ENCODE assay signal across 1 cellular context in genomic region chr6:144153260-144153659, GRCh38.
TF ChIP-seq lines count a peak whose summit lies in the region.

No MANE protein-coding gene starts in this region.

TF ChIP-seq in HepG2, 621 proteins besides CTCF, POLR2A, EP300 and RAD21:
- no peak for TF ChIP-seq RXRB (CRISPR knock-in tag; IDR thresholded peaks at IDR 0.05; ENCODE audit: borderline replicate concordance)
- no peak for TF ChIP-seq GTF3A (CRISPR knock-in tag; conservative IDR thresholded peaks at IDR 0.05)
- TF ChIP-seq NRL (CRISPR knock-in tag; IDR thresholded peaks at IDR 0.05; ENCODE audit: borderline replicate concordance), result no peak
- no peak for TF ChIP-seq MATR3 (CRISPR knock-in tag; IDR thresholded peaks at IDR 0.05)
- no peak for TF ChIP-seq ZBTB21 (CRISPR knock-in tag; IDR thresholded peaks at IDR 0.05)
- no peak for TF ChIP-seq HMG20B (CRISPR knock-in tag; conservative IDR thresholded peaks at IDR 0.05)
- no peak for TF ChIP-seq MIER2 (CRISPR knock-in tag; IDR thresholded peaks at IDR 0.05)
- TF ChIP-seq ZNF609 (CRISPR knock-in tag; IDR thresholded peaks at IDR 0.05; ENCODE audit: borderline replicate concordance), result no peak
- TF ChIP-seq THAP7 (CRISPR knock-in tag; IDR thresholded peaks at IDR 0.05), result no peak
- TF ChIP-seq KMT2A (CRISPR knock-in tag; IDR thresholded peaks at IDR 0.05), result no peak
- TF ChIP-seq ZNF138 (CRISPR knock-in tag; IDR thresholded peaks at IDR 0.05; ENCODE audit: low read depth), result no peak
- TF ChIP-seq ATM (IDR thresholded peaks at IDR 0.05; ENCODE audit: borderline replicate concordance), result no peak
- no peak for TF ChIP-seq TEF (CRISPR knock-in tag; IDR thresholded peaks at IDR 0.05)
- no peak for TF ChIP-seq ZHX1 (CRISPR knock-in tag; IDR thresholded peaks at IDR 0.05; ENCODE audit: low read depth)
- TF ChIP-seq ARID2 (CRISPR knock-in tag; IDR thresholded peaks at IDR 0.05; ENCODE audit: borderline replicate concordance), result no peak
- TF ChIP-seq ZC3H13 (CRISPR knock-in tag; IDR thresholded peaks at IDR 0.05), result no peak
